8 cellular contexts compared by ENCODE assay signal in the genomic region with DNA sequence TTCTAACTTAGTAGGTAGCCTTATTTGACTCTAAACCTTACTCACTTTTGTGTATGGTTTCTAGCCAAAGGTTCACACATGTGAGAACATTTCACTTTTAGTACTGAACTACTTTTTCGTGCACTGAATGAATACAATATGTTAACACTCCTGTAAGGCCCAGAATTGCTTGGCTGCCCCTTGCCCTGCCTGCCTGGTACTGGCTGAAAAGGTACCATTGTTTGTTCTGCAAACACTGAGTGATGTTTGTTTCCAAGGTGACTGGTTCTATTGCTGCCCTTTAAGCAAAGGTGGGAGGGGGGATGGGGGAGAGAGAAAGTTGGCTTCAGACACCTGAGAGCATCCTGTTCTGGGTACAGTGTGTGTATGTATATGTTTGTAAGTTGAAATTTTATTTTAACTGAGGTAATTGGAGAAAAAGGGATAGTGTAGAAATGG. TPM values are rescaled to one million over a fixed set of nuclear protein-coding genes. Genes with fewer than 3 reads are reported as not detected.
DNase-seq lines count a peak whose midpoint lies in the region; ATAC-seq and TF ChIP-seq lines count a peak whose summit lies in the region.

No MANE protein-coding gene starts in this region.

- no peak overlapping the region for H3K27ac ChIP-seq in neural progenitor cell

- peaks cover 64% of the 10 kb centered on the region for H4K20me1 ChIP-seq in neural progenitor cell (ENCODE audit: low read depth)

- peaks cover 38% of the 10 kb centered on the region for H3F3A ChIP-seq in neural progenitor cell (ENCODE audit: low read depth)

- H3K9ac ChIP-seq in neural progenitor cell, result no peak overlapping the region

- no peaks in the 10 kb centered on the region for H3K9me3 ChIP-seq in neural progenitor cell (ENCODE audit: low read depth)

- H2AFZ ChIP-seq in neural progenitor cell (replicated peaks), result no peak overlapping the region

- no peak for TF ChIP-seq CTCF in neural progenitor cell (IDR thresholded peaks at IDR 0.05)
- TF ChIP-seq CTCF in glutamatergic neuron (IDR thresholded peaks at IDR 0.05; ENCODE audit: partially characterized antibody, unreplicated experiment), result no peak

- H3K27me3 Mint-ChIP-seq in neural progenitor cell (ENCODE audit: insufficient read depth, low read depth), result peaks cover 8% of the 10 kb centered on the region
- H3K27me3 Mint-ChIP-seq in glutamatergic neuron (ENCODE audit: unreplicated experiment), result peaks cover 2% of the 10 kb centered on the region

- no peaks in the 10 kb centered on the region for H3K36me3 Mint-ChIP-seq in neural progenitor cell
- H3K36me3 Mint-ChIP-seq in glutamatergic neuron (ENCODE audit: unreplicated experiment), result no peaks in the 10 kb centered on the region

- no peak overlapping the region for H3K4me3 ChIP-seq in neural progenitor cell

- peaks cover 9% of the 10 kb centered on the region for H3K27me3 ChIP-seq in neural progenitor cell

- H3K4me1 ChIP-seq in neural progenitor cell, result peaks cover 54% of the 10 kb centered on the region

- H3K9me3 Mint-ChIP-seq in neural progenitor cell (no peaks in the 10 kb centered on the region), glutamatergic neuron (ENCODE audit: unreplicated experiment) (peaks cover 2% of the 10 kb centered on the region)

- no peak overlapping the region for H3K4me2 ChIP-seq in neural progenitor cell

- peak; percentile 27 for ATAC-seq in HG03175 (IDR thresholded peaks at IDR 0.05; ENCODE audit: unreplicated experiment)
- ATAC-seq in GM21723 (IDR thresholded peaks at IDR 0.05; ENCODE audit: unreplicated experiment), result no peak
- ATAC-seq in HG02678 (IDR thresholded peaks at IDR 0.05; ENCODE audit: unreplicated experiment), result no peak

- H3K79me2 ChIP-seq in neural progenitor cell (ENCODE audit: low read depth), result peaks cover 49% of the 10 kb centered on the region

- peak; percentile 97 for DNase-seq in NCI-H748 treated with DMSO at 0.1 percent for 48 hours (lab: John Stamatoyannopoulos, UW)
- DNase-seq in central memory CD4-positive, alpha-beta T cell, result peak; percentile 50
- peak; percentile 43 for DNase-seq in neural progenitor cell (ENCODE audit: low spot score)
- no peak for DNase-seq in glutamatergic neuron
- no peak for DNase-seq in epidermal melanocyte (ENCODE audit: insufficient read length, low spot score)

- H3K27ac Mint-ChIP-seq in neural progenitor cell, result no peak overlapping the region
- H3K27ac Mint-ChIP-seq in glutamatergic neuron (ENCODE audit: unreplicated experiment), result no peak overlapping the region

- H3K4me1 Mint-ChIP-seq in neural progenitor cell, result peaks cover 54% of the 10 kb centered on the region
- peaks cover 28% of the 10 kb centered on the region for H3K4me1 Mint-ChIP-seq in glutamatergic neuron (ENCODE audit: low read depth, unreplicated experiment)

- no peaks in the 10 kb centered on the region for H3K36me3 ChIP-seq in neural progenitor cell

- no peak overlapping the region for H3K4me3 Mint-ChIP-seq in neural progenitor cell
- no peak overlapping the region for H3K4me3 Mint-ChIP-seq in glutamatergic neuron (ENCODE audit: unreplicated experiment)

RNA-seq across cellular contexts. Expression of a gene that starts 31.2 kb away (rescaled TPM):
- total RNA-seq in neural progenitor cell (ENCODE audit: low replicate concordance) (12.1 and 13.1 TPM in 2 replicates), glutamatergic neuron (ENCODE audit: unreplicated experiment) (3.4 TPM)

Comparison
In these comparisons a context has a peak if more than half of its experiments do, and no peak if none do; other contexts are left out.
1. DNase-seq: peak in NCI-H748 treated with DMSO at 0.1 percent for 48 hours (single experiment), central memory CD4-positive, alpha-beta T cell (single experiment) and neural progenitor cell (single experiment); none in glutamatergic neuron (single experiment) and epidermal melanocyte (single experiment).